Comparison of ENCODE assay signal across 9 cellular contexts in genomic region chr15:41971893-41972340, GRCh38. TPM values are rescaled to one million over a fixed set of nuclear protein-coding genes. Genes with fewer than 3 reads are reported as not detected.
DNase-seq lines count a peak whose midpoint lies in the region; ATAC-seq and TF ChIP-seq lines count a peak whose summit lies in the region.
"Had no signal": no experiment of that assay in that cellular context is flagged by ENCODE, and none has a peak within 500 bp of the region (broad histone marks: within the 10 kb centered on the region; RNA-seq: fewer than 3 reads in every experiment).

No MANE protein-coding gene starts in this region.

- ATAC-seq in Right ventricle myocardium inferior (peak; percentile 27), HG02970 (IDR thresholded peaks at IDR 0.05; ENCODE audit: low FRiP score, unreplicated experiment) (peak; percentile 21), psoas muscle (peak; percentile 38 to 49 (median 44))

- H3K27me3 Mint-ChIP-seq in glutamatergic neuron (ENCODE audit: unreplicated experiment) = peaks cover 10% of the 10 kb centered on the region

- H3K4me1 ChIP-seq in psoas muscle = peaks cover 10% of the 10 kb centered on the region

- no peaks in the 10 kb centered on the region for H3K9me3 ChIP-seq in psoas muscle

- no peaks in the 10 kb centered on the region for H3K36me3 ChIP-seq in psoas muscle (ENCODE audit: insufficient read depth in 1 of 2, low read depth in 1 of 2)

- no peaks in the 10 kb centered on the region for H3K27me3 ChIP-seq in psoas muscle (ENCODE audit: insufficient read depth in 3 of 3, low read length in 2 of 3)

- H3K36me3 Mint-ChIP-seq in glutamatergic neuron (ENCODE audit: unreplicated experiment) = no peaks in the 10 kb centered on the region

- intact Hi-C loops in Right ventricle myocardium inferior (cut with DNase I) (loop anchor here (5.0 kb wide), 2 partner anchors 145 to 200 kb away; partner anchors contain the start of genes JMJD7 and MAPKBP1), cardiac septum (cut with DNase I) (no loop called here), psoas muscle (cut with DNase I) (loop anchor here in 1 of 2 donors (5.0 kb wide), 1 partner anchor 45 kb away; no protein-coding TSS in a partner anchor)

- H3K4me3 Mint-ChIP-seq in glutamatergic neuron (ENCODE audit: unreplicated experiment) = peak overlapping the region; percentile 88

- no peak overlapping the region for H3K27ac Mint-ChIP-seq in glutamatergic neuron (ENCODE audit: unreplicated experiment)

- H3K27ac ChIP-seq in VCaP (peak overlapping the region; percentile 79), psoas muscle (peak overlapping the region; percentile 78)

- H3K4me3 ChIP-seq in psoas muscle = peak overlapping the region; percentile 87

- no peak for TF ChIP-seq CTCF in VCaP (conservative IDR thresholded peaks at IDR 0.05)
- TF ChIP-seq CTCF in glutamatergic neuron (IDR thresholded peaks at IDR 0.05; ENCODE audit: partially characterized antibody, unreplicated experiment) = no peak
- no peak for TF ChIP-seq CTCF in psoas muscle (IDR thresholded peaks at IDR 0.05)

- peaks cover 5% of the 10 kb centered on the region for H3K9me3 Mint-ChIP-seq in glutamatergic neuron (ENCODE audit: unreplicated experiment)

- WGBS in psoas muscle, 3 donors = 0 to 1% (median 1%) methylated on average over 31 to 52 of the region's 52 CpGs

- peaks cover 5% of the 10 kb centered on the region for H3K4me1 Mint-ChIP-seq in glutamatergic neuron (ENCODE audit: low read depth, unreplicated experiment)

- DNase-seq in Right ventricle myocardium inferior (ENCODE audit: missing footprints) = peak; percentile 74
- DNase-seq in cardiac septum (ENCODE audit: low spot score) = no peak
- peak; percentile 57 for DNase-seq in glutamatergic neuron
- DNase-seq in psoas muscle = no peak
- no peak for DNase-seq in T1000 (lab: John Stamatoyannopoulos, UW)
- no peak for DNase-seq in NCI-H1417 (lab: John Stamatoyannopoulos, UW)

RNA-seq across cellular contexts. Expression of gene EHD4, which starts 0.4 kb away (rescaled TPM):
- 55.5 TPM for total RNA-seq in Right ventricle myocardium inferior
- total RNA-seq in cardiac septum = 42.2 TPM
- total RNA-seq in glutamatergic neuron (ENCODE audit: unreplicated experiment) = 4.0 TPM
- total RNA-seq in psoas muscle = 1 to 10 TPM; 5.3 to 9.6 (median 6.3) TPM
- polyA plus RNA-seq in psoas muscle = 1 to 10 TPM; 1.7 to 4.8 (median 2.2) TPM

RNA-seq across cellular contexts. Expression of gene PLA2G4E, which starts 48.9 kb away (rescaled TPM):
- total RNA-seq in Right ventricle myocardium inferior (0.05 TPM), cardiac septum (0.08 TPM), glutamatergic neuron (ENCODE audit: unreplicated experiment) (1.0 TPM), psoas muscle (under 1 TPM in 3 of 4 donors, not detected in 1; 0.08 to 0.34 (median 0.24) TPM)
- polyA plus RNA-seq in psoas muscle = under 1 TPM in 2 of 3 donors, not detected in 1; 0.01 to 0.07 TPM
- total RNA-seq: myocyte had no signal

Comparison
In these comparisons a context has a peak if more than half of its experiments do, and no peak if none do; other contexts are left out.
1. DNase-seq: peak in Right ventricle myocardium inferior (single experiment) and glutamatergic neuron (single experiment); none in cardiac septum (single experiment), psoas muscle (0 of 2), T1000 (single experiment) and NCI-H1417 (0 of 3).
2. Peak in every context shown above with its lines, with median percentiles within 50 percentile points of each other: ATAC-seq.